14 cellular contexts compared by ENCODE assay signal in genomic region chr16:89297870-89298545, GRCh38.
DNase-seq lines count a peak whose midpoint lies in the region; ATAC-seq and TF ChIP-seq lines count a peak whose summit lies in the region.
"Had no signal": no experiment of that assay in that cellular context is flagged by ENCODE, and none has a peak within 500 bp of the region (broad histone marks: within the 10 kb centered on the region; RNA-seq: fewer than 3 reads in every experiment).

No MANE protein-coding gene starts in this region.

- H3K27ac ChIP-seq in BLaER1: peak overlapping the region; percentile 36; the same call in 1 of the 2 replicates
- 0 out of 2 replicates have a peak overlapping the region, but pooled peaks have one; percentile 46 for H3K27ac ChIP-seq in DND-41 (ENCODE audit: low read length)

- H2AFZ ChIP-seq in DND-41 (ENCODE audit: low read depth, low read length): no peak overlapping the region

- H3K4me3 Mint-ChIP-seq in activated naive CD8-positive, alpha-beta T cell: no peak overlapping the region
- H3K4me3 Mint-ChIP-seq: IgD-negative memory B cell had no signal

- ATAC-seq in DND-41 (ENCODE audit: insufficient read depth, low read depth): no peak

- H3K9me3 ChIP-seq in BLaER1 (no peaks in the 10 kb centered on the region), DND-41 (ENCODE audit: insufficient read depth, low read length, severe bottlenecking) (no peaks in the 10 kb centered on the region)
- H3K9me3 ChIP-seq: HAP-1 had no signal

- H3K4me2 ChIP-seq in BLaER1 (peak overlapping the region; percentile 84), DND-41 (ENCODE audit: insufficient read depth, low read length) (no peak overlapping the region)

- no peaks in the 10 kb centered on the region for H3K27me3 Mint-ChIP-seq in activated naive CD8-positive, alpha-beta T cell
- H3K27me3 Mint-ChIP-seq: IgD-negative memory B cell had no signal

- peaks cover 100% of the 10 kb centered on the region for H4K20me1 ChIP-seq in BLaER1
- peaks cover 98% of the 10 kb centered on the region for H4K20me1 ChIP-seq in DND-41 (ENCODE audit: insufficient read depth, low read length)

- H3K36me3 Mint-ChIP-seq in activated naive CD8-positive, alpha-beta T cell: no peaks in the 10 kb centered on the region

- no peak for TF ChIP-seq CTCF in DND-41 (IDR thresholded peaks at IDR 0.05; ENCODE audit: borderline replicate concordance, extremely low read depth, low read length, poor library complexity, severe bottlenecking)

- DNase-seq in DND-41: no peak
- peak; percentile 53 to 79 for DNase-seq in lung microvascular endothelial cell (ENCODE audit: low read depth in 2 of 2)
- no peak for DNase-seq in NCI-H526 (lab: John Stamatoyannopoulos, UW)
- no peak for DNase-seq in NCI-H1436 (lab: John Stamatoyannopoulos, UW)
- no peak for DNase-seq in NCI-H2107 treated with DMSO at 0.1 percent for 48 hours (lab: John Stamatoyannopoulos, UW; ENCODE audit: unreplicated experiment)
- no peak for DNase-seq in AG20443 (ENCODE audit: low spot score)
- DNase-seq: C1 segment of cervical spinal cord, midbrain, NCI-H774, SHP77 had no signal

- H3K4me1 ChIP-seq in BLaER1 (peaks cover 97% of the 10 kb centered on the region), DND-41 (ENCODE audit: insufficient read depth, low read length) (no peaks in the 10 kb centered on the region)
- H3K4me1 ChIP-seq: HAP-1 had no signal

- H3K79me2 ChIP-seq in DND-41 (ENCODE audit: insufficient read depth, low read length): peaks cover 98% of the 10 kb centered on the region

- H3K4me3 ChIP-seq in BLaER1 (no peak overlapping the region), DND-41 (ENCODE audit: low read depth in 1 of 2, low read length in 2 of 2) (no peak overlapping the region)
- H3K4me3 ChIP-seq: HAP-1 had no signal

- peak overlapping the region; percentile 60 for H3K9ac ChIP-seq in BLaER1
- H3K9ac ChIP-seq in DND-41 (ENCODE audit: low read depth, low read length): no peak overlapping the region

- H3K4me1 Mint-ChIP-seq in activated naive CD8-positive, alpha-beta T cell (ENCODE audit: low read depth): peaks cover 42% of the 10 kb centered on the region

- H3K36me3 ChIP-seq in BLaER1 (peaks cover 88% of the 10 kb centered on the region), DND-41 (ENCODE audit: insufficient read depth, low read length) (peaks cover 88% of the 10 kb centered on the region)

- H3K27me3 ChIP-seq in BLaER1 (no peaks in the 10 kb centered on the region), DND-41 (ENCODE audit: insufficient read depth, low read length, poor library complexity) (no peaks in the 10 kb centered on the region)

- H3K27ac Mint-ChIP-seq in activated naive CD8-positive, alpha-beta T cell: peak overlapping the region; percentile 70

- no peaks in the 10 kb centered on the region for H3K9me3 Mint-ChIP-seq in activated naive CD8-positive, alpha-beta T cell (ENCODE audit: low read depth)
- H3K9me3 Mint-ChIP-seq: IgD-negative memory B cell had no signal

Comparison
In these comparisons a context has a peak if more than half of its experiments do, and no peak if none do; other contexts are left out.
1. DNase-seq: peak in lung microvascular endothelial cell (2 of 2); none in DND-41 (single experiment), NCI-H526 (0 of 2), NCI-H1436 (single experiment), NCI-H2107 treated with DMSO at 0.1 percent for 48 hours (single experiment) and AG20443 (single experiment).